22 cellular contexts compared by ENCODE assay signal in the genomic region with DNA sequence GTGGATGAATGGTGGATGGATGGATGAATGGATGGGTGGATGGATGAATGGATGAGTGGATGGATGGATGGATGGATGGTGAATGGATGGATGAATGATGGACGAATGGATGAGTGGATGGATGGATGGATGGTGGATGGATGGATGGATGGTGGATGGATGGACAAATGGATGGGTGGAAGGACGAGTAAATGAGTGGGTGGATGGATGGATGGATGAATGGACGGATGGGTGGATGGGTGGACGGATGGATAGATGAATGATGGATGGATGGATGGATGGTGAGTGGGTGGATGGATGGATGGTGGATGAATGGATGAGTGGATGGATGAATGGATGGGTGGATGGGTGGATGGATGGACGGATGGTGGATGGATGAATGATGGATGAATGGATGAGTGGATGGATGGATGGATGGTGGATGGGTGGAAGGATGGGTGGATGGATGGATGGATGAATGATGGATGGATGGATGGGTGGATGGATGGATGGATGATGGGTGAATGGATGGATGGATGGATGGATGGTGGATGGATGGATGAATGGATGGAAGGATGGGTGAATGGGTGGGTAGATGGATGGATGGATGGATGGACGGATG. TPM values are rescaled to one million over a fixed set of nuclear protein-coding genes. Genes with fewer than 3 reads are reported as not detected.
DNase-seq lines count a peak whose midpoint lies in the region; ATAC-seq, FAIRE-seq and TF ChIP-seq lines count a peak whose summit lies in the region.
"Had no signal": no experiment of that assay in that cellular context is flagged by ENCODE, and none has a peak within 500 bp of the region (broad histone marks: within the 10 kb centered on the region; RNA-seq: fewer than 3 reads in every experiment).

No MANE protein-coding gene starts in this region.

- RAD21 ChIA-PET in GM12878 (lab: Charles Lee; ENCODE audit: unreplicated experiment) = no interaction called here

- H3K9me3 Mint-ChIP-seq in Calu3 (ENCODE audit: low read depth, unreplicated experiment) (peaks cover 5% of the 10 kb centered on the region), glutamatergic neuron (ENCODE audit: unreplicated experiment) (peaks cover 37% of the 10 kb centered on the region)
- peaks cover 4 to 11% of the 10 kb centered on the region in 2 donors for H3K9me3 Mint-ChIP-seq in stimulated activated naive B cell treated with anti-CD40 and anti-IgM and Interleukin-4, amounts not matched to agents 10 μg/mL and 1 μg/mL and 100 μg/mL, for 72 hours
- H3K9me3 Mint-ChIP-seq in activated naive CD8-positive, alpha-beta T cell treated with anti-CD3 and anti-CD28 coated beads for 36 hours = no peaks in the 10 kb centered on the region
- H3K9me3 Mint-ChIP-seq: CD4-positive, alpha-beta memory T cell had no signal

- CTCF ChIA-PET in Calu3 (lab: Charles Lee) = interaction anchor here (0.8 kb wide), 1 partner anchor 118 kb away, joined by 8 read pairs; no protein-coding TSS in a partner anchor
- CTCF ChIA-PET in GM12878 (lab: Yijun Ruan, JAX) = no interaction called here

- ATAC-seq in GM12878 = no peak
- no peak for ATAC-seq in stimulated activated naive B cell treated with anti-CD40 and anti-IgM and Interleukin-4, amounts not matched to agents 10 μg/mL and 1 μg/mL and 100 μg/mL, for 72 hours (replicated peaks)
- no peak for ATAC-seq in GM18870 (IDR thresholded peaks at IDR 0.05; ENCODE audit: unreplicated experiment)
- ATAC-seq: A549, Panc1 had no signal

- no peak overlapping the region for H3K4me3 ChIP-seq in GM12878
- H3K4me3 ChIP-seq: A549; BLaER1 treated with 17β-estradiol and CSF1 and Interleukin-3, amounts not matched to agents 10 nM and 100 nM; GM23248 had no signal

- POLR2A ChIA-PET in GM12878 (lab: Charles Lee) = no interaction called here

- H3K79me2 ChIP-seq in GM12878 (ENCODE audit: control insufficient read depth, insufficient read depth, low read length) = peaks cover 3% of the 10 kb centered on the region

- H3K4me2 ChIP-seq in GM12878 (ENCODE audit: control insufficient read depth, insufficient read depth) = no peak overlapping the region
- H3K4me2 ChIP-seq: A549 had no signal

- DNase-seq in Calu3 (no peak), GM12878 (ENCODE audit: low read depth, low spot score) (no peak), glutamatergic neuron (no peak)
- no peak for DNase-seq in stimulated activated naive B cell treated with anti-CD40 and anti-IgM and Interleukin-4, amounts not matched to agents 10 μg/mL and 1 μg/mL and 100 μg/mL, for 72 hours
- DNase-seq in activated naive CD8-positive, alpha-beta T cell treated with anti-CD3 and anti-CD28 coated beads for 36 hours = no peak
- no peak for DNase-seq in activated CD4-positive, alpha-beta T cell treated with anti-CD3 and anti-CD28 coated beads for 48 hours
- DNase-seq: AML-193; CD4-positive, alpha-beta memory T cell; DMS 273 treated with DMSO at 0.1 percent for 48 hours; GF-D8; GM23248; H9; Karpas-422; NCI-H1092 treated with DMSO at 0.1 percent for 48 hours; NCI-H1436; NCI-H187 treated with DMSO at 0.1 percent for 48 hours; NCI-H345 had no signal

- no peak for TF ChIP-seq EP300 in GM12878 (IDR thresholded peaks at IDR 0.05; ENCODE audit: borderline replicate concordance in 1 of 2, control insufficient read depth in 1 of 2, low read depth in 2 of 2, low read length in 2 of 2)

- H3K36me3 ChIP-seq in GM12878 (ENCODE audit: control insufficient read depth in 2 of 2, insufficient read depth in 2 of 2, low read length in 1 of 2) = peaks cover 0 to 9% of the 10 kb centered on the region in 2 experiments; a peak in 3 of 4 replicates

- in situ Hi-C loops in GM12878 (cut with MboI) = no loop called here

- H3K27ac Mint-ChIP-seq in Calu3 (ENCODE audit: unreplicated experiment) (peak overlapping the region; percentile 19), glutamatergic neuron (ENCODE audit: unreplicated experiment) (peak overlapping the region; percentile 74)
- peak overlapping the region; percentile 75 for H3K27ac Mint-ChIP-seq in stimulated activated naive B cell treated with anti-CD40 and anti-IgM and Interleukin-4, amounts not matched to agents 10 μg/mL and 1 μg/mL and 100 μg/mL, for 72 hours
- H3K27ac Mint-ChIP-seq in activated naive CD8-positive, alpha-beta T cell treated with anti-CD3 and anti-CD28 coated beads for 36 hours = no peak overlapping the region
- H3K27ac Mint-ChIP-seq: CD4-positive, alpha-beta memory T cell; H9 had no signal

- H3K4me1 Mint-ChIP-seq in Calu3 (ENCODE audit: low read depth, unreplicated experiment) (peaks cover 11% of the 10 kb centered on the region), glutamatergic neuron (ENCODE audit: low read depth, unreplicated experiment) (peaks cover 60% of the 10 kb centered on the region)
- H3K4me1 Mint-ChIP-seq in stimulated activated naive B cell treated with anti-CD40 and anti-IgM and Interleukin-4, amounts not matched to agents 10 μg/mL and 1 μg/mL and 100 μg/mL, for 72 hours = peaks cover 43 to 56% of the 10 kb centered on the region in 2 donors
- no peaks in the 10 kb centered on the region for H3K4me1 Mint-ChIP-seq in activated naive CD8-positive, alpha-beta T cell treated with anti-CD3 and anti-CD28 coated beads for 36 hours
- H3K4me1 Mint-ChIP-seq: CD4-positive, alpha-beta memory T cell had no signal

- no peak overlapping the region for H3K4me3 Mint-ChIP-seq in Calu3 (ENCODE audit: low read depth, unreplicated experiment)
- peak overlapping the region; percentile 53 for H3K4me3 Mint-ChIP-seq in glutamatergic neuron (ENCODE audit: unreplicated experiment)
- peak overlapping the region in 1 of 2 donors; percentile 18 for H3K4me3 Mint-ChIP-seq in stimulated activated naive B cell treated with anti-CD40 and anti-IgM and Interleukin-4, amounts not matched to agents 10 μg/mL and 1 μg/mL and 100 μg/mL, for 72 hours
- no peak overlapping the region for H3K4me3 Mint-ChIP-seq in activated naive CD8-positive, alpha-beta T cell treated with anti-CD3 and anti-CD28 coated beads for 36 hours
- H3K4me3 Mint-ChIP-seq: CD4-positive, alpha-beta memory T cell; H9 had no signal

- intact Hi-C loops in Calu3 (cut with micrococcal nuclease; ENCODE audit: unreplicated experiment) (no loop called here), GM12878 (cut with micrococcal nuclease; ENCODE audit: unreplicated experiment) (no loop called here)

- WGBS in GM12878 (ENCODE audit: insufficient coverage, insufficient replicate concordance, low lambda C conversion rate, missing lambda C conversion rate) = 95% methylated on average over 6 of the region's 6 CpGs

- H3K27ac ChIP-seq in GM12878 (ENCODE audit: control insufficient read depth, insufficient read depth) = no peak overlapping the region
- H3K27ac ChIP-seq: A549; BLaER1 treated with 17β-estradiol and CSF1 and Interleukin-3, amounts not matched to agents 10 nM and 100 nM; GM23248; HL-60 had no signal

- H3K36me3 Mint-ChIP-seq in Calu3 (ENCODE audit: insufficient read depth, unreplicated experiment) (peaks cover 25% of the 10 kb centered on the region), glutamatergic neuron (ENCODE audit: unreplicated experiment) (peaks cover 5% of the 10 kb centered on the region)
- H3K36me3 Mint-ChIP-seq in stimulated activated naive B cell treated with anti-CD40 and anti-IgM and Interleukin-4, amounts not matched to agents 10 μg/mL and 1 μg/mL and 100 μg/mL, for 72 hours = peaks cover 34 to 50% of the 10 kb centered on the region in 2 donors
- no peaks in the 10 kb centered on the region for H3K36me3 Mint-ChIP-seq in activated naive CD8-positive, alpha-beta T cell treated with anti-CD3 and anti-CD28 coated beads for 36 hours
- H3K36me3 Mint-ChIP-seq: CD4-positive, alpha-beta memory T cell had no signal

- SMC1A ChIA-PET in GM12878 (lab: Charles Lee; ENCODE audit: uncharacterized antibody, unreplicated experiment) = no interaction called here

- no peak for TF ChIP-seq POLR2A in GM12878 (IDR thresholded peaks at IDR 0.05; ENCODE audit: low read depth, low read length)

- H3K9ac ChIP-seq in GM12878 (ENCODE audit: control insufficient read depth, insufficient read depth, low read length) = no peak overlapping the region
- H3K9ac ChIP-seq: GM23248 had no signal

- H3K27me3 Mint-ChIP-seq in Calu3 (ENCODE audit: unreplicated experiment) (no peaks in the 10 kb centered on the region), glutamatergic neuron (ENCODE audit: unreplicated experiment) (peaks cover 32% of the 10 kb centered on the region)
- H3K27me3 Mint-ChIP-seq in stimulated activated naive B cell treated with anti-CD40 and anti-IgM and Interleukin-4, amounts not matched to agents 10 μg/mL and 1 μg/mL and 100 μg/mL, for 72 hours = no peaks in the 10 kb centered on the region
- no peaks in the 10 kb centered on the region for H3K27me3 Mint-ChIP-seq in activated naive CD8-positive, alpha-beta T cell treated with anti-CD3 and anti-CD28 coated beads for 36 hours
- H3K27me3 Mint-ChIP-seq: CD4-positive, alpha-beta memory T cell had no signal

- TF ChIP-seq CTCF in Calu3 (IDR thresholded peaks at IDR 0.05; ENCODE audit: unreplicated experiment) = no peak
- no peak for TF ChIP-seq CTCF in GM12878 (IDR thresholded peaks at IDR 0.05 in 2 of 3, conservative IDR thresholded peaks at IDR 0.05 in 1 of 3; ENCODE audit: control insufficient read depth in 2 of 3, extremely low read depth in 1 of 3, insufficient read depth in 1 of 3, low read depth in 3 of 3, low read length in 3 of 3)
- no peak for TF ChIP-seq CTCF in glutamatergic neuron (IDR thresholded peaks at IDR 0.05; ENCODE audit: partially characterized antibody, unreplicated experiment)

- H3K27me3 ChIP-seq in GM12878 (replicated peaks in 1 of 2; ENCODE audit: control insufficient read depth in 2 of 2, insufficient read depth in 2 of 2, low read length in 1 of 2) = no peaks in the 10 kb centered on the region
- H3K27me3 ChIP-seq: BLaER1 treated with 17β-estradiol and CSF1 and Interleukin-3, amounts not matched to agents 10 nM and 100 nM had no signal

- H4K20me1 ChIP-seq in GM12878 (ENCODE audit: control insufficient read depth, insufficient read depth) = no peaks in the 10 kb centered on the region

- BruUV-seq in Calu3 (replicated peaks; lab: Mats Ljungman, UMichigan) = no TSS peak
- TSS peak; percentile 53 for BruUV-seq in GM12878 (replicated peaks; lab: Mats Ljungman, UMichigan)

- H3K4me1 ChIP-seq in GM12878 (ENCODE audit: control insufficient read depth, insufficient read depth, low read length) = no peaks in the 10 kb centered on the region

- FAIRE-seq in GM12878 (lab: Jason Lieb, UNC) = no peak
- FAIRE-seq: A549 had no signal

- no peaks in the 10 kb centered on the region for H3K9me3 ChIP-seq in GM12878 (replicated peaks; ENCODE audit: control insufficient read depth, insufficient read depth, low read length)
- H3K9me3 ChIP-seq: A549; BLaER1 treated with 17β-estradiol and CSF1 and Interleukin-3, amounts not matched to agents 10 nM and 100 nM had no signal

- no peak overlapping the region for H2AFZ ChIP-seq in GM12878 (ENCODE audit: control insufficient read depth, low read depth, low read length)
- H2AFZ ChIP-seq: GM23248 had no signal

- no peak for TF ChIP-seq RAD21 in GM12878 (IDR thresholded peaks at IDR 0.05; ENCODE audit: insufficient read depth, low read depth, low read length)

RNA-seq across cellular contexts. Expression of a gene that starts 58.6 kb away (rescaled TPM):
- total RNA-seq in Calu3 (2022) = 29.4 and 30.7 TPM in 2 replicates
- 39.5 and 41.0 TPM in 2 replicates for total RNA-seq in GM12878 (2013; cell fraction: nucleolus; rRNA removed)
- 15.4 and 17.3 TPM in 2 replicates for total RNA-seq in GM12878 (2014; rRNA removed)
- total RNA-seq in GM12878 (2014; rRNA removed; fragmentation: Illumina TruSeq; extraction: Trizol) = 17.8 and 18.1 TPM in 2 replicates
- 36.0 and 43.9 TPM in 2 replicates for total RNA-seq in GM12878 (2021)
- polyA plus RNA-seq in GM12878 (2011; ENCODE audit: low read depth) = 11.0 TPM
- polyA plus RNA-seq in GM12878 (2011; rRNA removed) = 9.7 and 13.3 TPM in 2 replicates
- polyA plus RNA-seq in GM12878 (2011; cell fraction: cytosol; rRNA removed) = 16.2 and 18.8 TPM in 2 replicates
- 37.5 and 42.0 TPM in 2 replicates for polyA plus RNA-seq in GM12878 (2011; cell fraction: nucleus; rRNA removed)
- 24.7 and 27.4 TPM in 2 replicates for polyA plus RNA-seq in GM12878 (2012)
- 16.1 and 23.6 TPM in 2 replicates for polyA plus RNA-seq in GM12878 (2014; fragmentation: Illumina TruSeq; extraction: Trizol)
- polyA plus RNA-seq in GM12878 (2014; fragmentation: Nextera tagmentation; extraction: Ambion mirVana) = under 1 TPM; 0.13 to 0.53 TPM
- polyA plus RNA-seq in GM12878 (2014; rRNA removed) = 26.7 and 30.9 TPM in 2 replicates
- polyA plus RNA-seq in GM12878 (2016; fragmentation: Nextera tagmentation; extraction: Ambion mirVana) = 10 to 100 TPM; 13.5 to 16.6 TPM
- 21.4 and 32.6 TPM in 2 replicates for polyA minus RNA-seq in GM12878 (2011; rRNA and poly(A)+ RNA removed)
- polyA minus RNA-seq in GM12878 (2011; cell fraction: cytosol; rRNA and poly(A)+ RNA removed) = 12.7 and 13.9 TPM in 2 replicates
- polyA minus RNA-seq in GM12878 (2011; cell fraction: nucleus; rRNA and poly(A)+ RNA removed) = 11.4 and 17.0 TPM in 2 replicates
- 270 TPM for total RNA-seq in glutamatergic neuron (ENCODE audit: unreplicated experiment)
- total RNA-seq in activated naive CD8-positive, alpha-beta T cell treated with anti-CD3 and anti-CD28 coated beads for 36 hours = 1 to 10 TPM; 4.2 TPM
